In genomic region chr11:75853971-75854370, GRCh38 we compare ENCODE assay signal across 16 cellular contexts.
"Had no signal": no experiment of that assay in that cellular context is flagged by ENCODE, and none has a peak within 500 bp of the region (broad histone marks: within the 10 kb centered on the region; RNA-seq: fewer than 3 reads in every experiment).

No MANE protein-coding gene starts in this region.

- H2AFZ ChIP-seq: hepatocyte had no signal

- H3K27me3 ChIP-seq: hepatocyte, right atrium auricular region had no signal

- H3K4me3 Mint-ChIP-seq: naive thymus-derived CD8-positive, alpha-beta T cell; neural crest cell had no signal

- DNase-seq: effector CD8-positive, alpha-beta T cell; foreskin melanocyte; head of caudate nucleus; kidney glomerular epithelial cell; mucosa of descending colon; naive thymus-derived CD8-positive, alpha-beta T cell; posterior cingulate gyrus; stimulated activated CD4-positive, alpha-beta T cell treated with anti-CD3 and anti-CD28 coated beads, Interleukin-2, amount 100 ng/mL, for 48 hours; stimulated activated naive CD4-positive, alpha-beta T cell treated with Interleukin-2 at 50 U/mL for 16 hours had no signal

- H3K27ac ChIP-seq: coronary artery, hepatocyte, right atrium auricular region had no signal

- H3K9me3 ChIP-seq: mucosa of descending colon, right atrium auricular region had no signal

- H3K36me3 ChIP-seq: right atrium auricular region had no signal

- H3K27ac Mint-ChIP-seq: naive thymus-derived CD8-positive, alpha-beta T cell had no signal

- H3K27me3 Mint-ChIP-seq: naive thymus-derived CD8-positive, alpha-beta T cell had no signal

- ATAC-seq: left lobe of liver; mucosa of descending colon; naive thymus-derived CD8-positive, alpha-beta T cell had no signal

- FAIRE-seq: endometrium had no signal

- H3K9me3 Mint-ChIP-seq: naive thymus-derived CD8-positive, alpha-beta T cell had no signal

- H3K4me3 ChIP-seq: coronary artery, hepatocyte, mucosa of descending colon, right atrium auricular region, smooth muscle cell had no signal

- H3K4me2 ChIP-seq: hepatocyte, smooth muscle cell had no signal
